In the genomic region with DNA sequence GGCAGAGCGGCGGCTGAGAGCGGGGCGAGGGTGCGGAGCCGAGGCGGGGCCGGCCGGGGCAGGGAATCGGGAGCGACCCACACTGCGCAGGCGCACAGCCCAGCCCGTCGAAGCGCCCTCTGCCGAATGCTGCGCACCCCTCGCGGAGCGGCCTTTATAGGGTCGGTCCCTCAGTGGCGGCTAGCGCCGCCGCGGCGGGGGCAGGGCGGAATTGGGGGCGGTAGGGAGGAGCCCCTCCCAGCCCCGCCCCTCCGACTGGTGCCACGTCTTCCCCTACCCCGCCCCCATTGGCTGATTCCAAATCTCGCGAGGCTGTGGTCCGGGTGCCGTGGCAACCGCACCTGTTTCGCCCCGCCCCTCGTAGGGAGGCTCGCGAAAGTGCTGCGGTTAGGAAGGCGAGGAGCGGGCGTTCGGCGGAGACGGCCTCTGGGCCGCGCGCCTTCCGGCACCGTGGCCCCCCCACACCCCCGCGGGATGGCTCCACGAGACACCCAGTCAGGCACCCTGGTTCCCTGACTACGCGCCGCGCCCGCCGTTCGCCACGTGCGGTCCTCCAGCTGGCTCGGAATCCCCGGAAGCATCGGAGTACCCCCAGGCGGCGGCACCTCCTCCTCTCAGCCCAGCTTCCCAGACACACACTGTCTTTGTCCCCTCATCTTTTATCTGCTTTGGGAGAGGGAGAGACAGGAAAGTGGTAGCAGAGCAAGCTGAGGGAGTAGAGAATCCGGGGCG, we compare ENCODE assay signal across 1 cellular context.
TF ChIP-seq lines count a peak whose summit lies in the region.

A gene (minus strand): TSS at position 128 of the 732 bp plus-strand sequence. CDS start 157 bp downstream, outside the sequence.

TF ChIP-seq in HEK293, 187 proteins besides CTCF, POLR2A, EP300 and RAD21 (continued from another document and continues in another):
- peak; percentile 71 for TF ChIP-seq ZEB2 (tag by site-specific recombination; IDR thresholded peaks at IDR 0.05)
- peak; percentile 59 for TF ChIP-seq KLF10 (tag by site-specific recombination; IDR thresholded peaks at IDR 0.05)
- no peak for TF ChIP-seq ZNF138 (tag by site-specific recombination; IDR thresholded peaks at IDR 0.05; ENCODE audit: borderline replicate concordance)
- TF ChIP-seq ZNF768 (tag by site-specific recombination; IDR thresholded peaks at IDR 0.05), result no peak
- peak; percentile 58; the same call in 1 of the 2 replicates for TF ChIP-seq ZXDB (tag by site-specific recombination; IDR thresholded peaks at IDR 0.05)
- peak; percentile 95 for TF ChIP-seq SP3 (tag by site-specific recombination; IDR thresholded peaks at IDR 0.05)
- TF ChIP-seq ZNF423 (tag by site-specific recombination; IDR thresholded peaks at IDR 0.05), result no peak
- no peak for TF ChIP-seq GLI2 (tag by site-specific recombination; IDR thresholded peaks at IDR 0.05; ENCODE audit: borderline replicate concordance, low read depth)
- TF ChIP-seq ZBTB8A (tag by site-specific recombination; IDR thresholded peaks at IDR 0.05), result peak; percentile 96
- TF ChIP-seq, protein P1, sequence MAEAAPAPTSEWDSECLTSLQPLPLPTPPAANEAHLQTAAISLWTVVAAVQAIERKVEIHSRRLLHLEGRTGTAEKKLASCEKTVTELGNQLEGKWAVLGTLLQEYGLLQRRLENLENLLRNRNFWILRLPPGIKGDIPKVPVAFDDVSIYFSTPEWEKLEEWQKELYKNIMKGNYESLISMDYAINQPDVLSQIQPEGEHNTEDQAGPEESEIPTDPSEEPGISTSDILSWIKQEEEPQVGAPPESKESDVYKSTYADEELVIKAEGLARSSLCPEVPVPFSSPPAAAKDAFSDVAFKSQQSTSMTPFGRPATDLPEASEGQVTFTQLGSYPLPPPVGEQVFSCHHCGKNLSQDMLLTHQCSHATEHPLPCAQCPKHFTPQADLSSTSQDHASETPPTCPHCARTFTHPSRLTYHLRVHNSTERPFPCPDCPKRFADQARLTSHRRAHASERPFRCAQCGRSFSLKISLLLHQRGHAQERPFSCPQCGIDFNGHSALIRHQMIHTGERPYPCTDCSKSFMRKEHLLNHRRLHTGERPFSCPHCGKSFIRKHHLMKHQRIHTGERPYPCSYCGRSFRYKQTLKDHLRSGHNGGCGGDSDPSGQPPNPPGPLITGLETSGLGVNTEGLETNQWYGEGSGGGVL (tag by site-specific recombination; IDR thresholded peaks at IDR 0.05), result peak; percentile 63
- TF ChIP-seq ZNF302 (tag by site-specific recombination; IDR thresholded peaks at IDR 0.05; ENCODE audit: low read depth), result no peak
- TF ChIP-seq, protein P2, sequence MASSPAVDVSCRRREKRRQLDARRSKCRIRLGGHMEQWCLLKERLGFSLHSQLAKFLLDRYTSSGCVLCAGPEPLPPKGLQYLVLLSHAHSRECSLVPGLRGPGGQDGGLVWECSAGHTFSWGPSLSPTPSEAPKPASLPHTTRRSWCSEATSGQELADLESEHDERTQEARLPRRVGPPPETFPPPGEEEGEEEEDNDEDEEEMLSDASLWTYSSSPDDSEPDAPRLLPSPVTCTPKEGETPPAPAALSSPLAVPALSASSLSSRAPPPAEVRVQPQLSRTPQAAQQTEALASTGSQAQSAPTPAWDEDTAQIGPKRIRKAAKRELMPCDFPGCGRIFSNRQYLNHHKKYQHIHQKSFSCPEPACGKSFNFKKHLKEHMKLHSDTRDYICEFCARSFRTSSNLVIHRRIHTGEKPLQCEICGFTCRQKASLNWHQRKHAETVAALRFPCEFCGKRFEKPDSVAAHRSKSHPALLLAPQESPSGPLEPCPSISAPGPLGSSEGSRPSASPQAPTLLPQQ (tag by site-specific recombination; IDR thresholded peaks at IDR 0.05), result peak; percentile 22; the same call in 1 of the 2 replicates
- peak; percentile 76 for TF ChIP-seq ZNF335 (tag by site-specific recombination; conservative IDR thresholded peaks at IDR 0.05)
- TF ChIP-seq ZNF600 (tag by site-specific recombination; IDR thresholded peaks at IDR 0.05), result peak; percentile 74
- TF ChIP-seq, protein P3, sequence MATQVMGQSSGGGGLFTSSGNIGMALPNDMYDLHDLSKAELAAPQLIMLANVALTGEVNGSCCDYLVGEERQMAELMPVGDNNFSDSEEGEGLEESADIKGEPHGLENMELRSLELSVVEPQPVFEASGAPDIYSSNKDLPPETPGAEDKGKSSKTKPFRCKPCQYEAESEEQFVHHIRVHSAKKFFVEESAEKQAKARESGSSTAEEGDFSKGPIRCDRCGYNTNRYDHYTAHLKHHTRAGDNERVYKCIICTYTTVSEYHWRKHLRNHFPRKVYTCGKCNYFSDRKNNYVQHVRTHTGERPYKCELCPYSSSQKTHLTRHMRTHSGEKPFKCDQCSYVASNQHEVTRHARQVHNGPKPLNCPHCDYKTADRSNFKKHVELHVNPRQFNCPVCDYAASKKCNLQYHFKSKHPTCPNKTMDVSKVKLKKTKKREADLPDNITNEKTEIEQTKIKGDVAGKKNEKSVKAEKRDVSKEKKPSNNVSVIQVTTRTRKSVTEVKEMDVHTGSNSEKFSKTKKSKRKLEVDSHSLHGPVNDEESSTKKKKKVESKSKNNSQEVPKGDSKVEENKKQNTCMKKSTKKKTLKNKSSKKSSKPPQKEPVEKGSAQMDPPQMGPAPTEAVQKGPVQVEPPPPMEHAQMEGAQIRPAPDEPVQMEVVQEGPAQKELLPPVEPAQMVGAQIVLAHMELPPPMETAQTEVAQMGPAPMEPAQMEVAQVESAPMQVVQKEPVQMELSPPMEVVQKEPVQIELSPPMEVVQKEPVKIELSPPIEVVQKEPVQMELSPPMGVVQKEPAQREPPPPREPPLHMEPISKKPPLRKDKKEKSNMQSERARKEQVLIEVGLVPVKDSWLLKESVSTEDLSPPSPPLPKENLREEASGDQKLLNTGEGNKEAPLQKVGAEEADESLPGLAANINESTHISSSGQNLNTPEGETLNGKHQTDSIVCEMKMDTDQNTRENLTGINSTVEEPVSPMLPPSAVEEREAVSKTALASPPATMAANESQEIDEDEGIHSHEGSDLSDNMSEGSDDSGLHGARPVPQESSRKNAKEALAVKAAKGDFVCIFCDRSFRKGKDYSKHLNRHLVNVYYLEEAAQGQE (tag by site-specific recombination; IDR thresholded peaks at IDR 0.05), result no peak
- TF ChIP-seq EGR2 (tag by site-specific recombination; IDR thresholded peaks at IDR 0.05; ENCODE audit: low read depth), result peak; percentile 22; the same call in 1 of the 2 replicates
- TF ChIP-seq, protein P4, sequence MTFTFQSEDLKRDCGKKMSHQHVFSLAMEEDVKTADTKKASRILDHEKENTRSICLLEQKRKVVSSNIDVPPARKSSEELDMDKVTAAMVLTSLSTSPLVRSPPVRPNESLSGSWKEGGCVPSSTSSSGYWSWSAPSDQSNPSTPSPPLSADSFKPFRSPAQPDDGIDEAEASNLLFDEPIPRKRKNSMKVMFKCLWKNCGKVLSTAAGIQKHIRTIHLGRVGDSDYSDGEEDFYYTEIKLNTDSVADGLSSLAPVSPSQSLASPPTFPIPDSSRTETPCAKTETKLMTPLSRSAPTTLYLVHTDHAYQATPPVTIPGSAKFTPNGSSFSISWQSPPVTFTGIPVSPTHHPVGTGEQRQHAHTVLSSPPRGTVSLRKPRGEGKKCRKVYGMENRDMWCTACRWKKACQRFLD (tag by site-specific recombination; IDR thresholded peaks at IDR 0.05), result no peak
- TF ChIP-seq, protein P5, sequence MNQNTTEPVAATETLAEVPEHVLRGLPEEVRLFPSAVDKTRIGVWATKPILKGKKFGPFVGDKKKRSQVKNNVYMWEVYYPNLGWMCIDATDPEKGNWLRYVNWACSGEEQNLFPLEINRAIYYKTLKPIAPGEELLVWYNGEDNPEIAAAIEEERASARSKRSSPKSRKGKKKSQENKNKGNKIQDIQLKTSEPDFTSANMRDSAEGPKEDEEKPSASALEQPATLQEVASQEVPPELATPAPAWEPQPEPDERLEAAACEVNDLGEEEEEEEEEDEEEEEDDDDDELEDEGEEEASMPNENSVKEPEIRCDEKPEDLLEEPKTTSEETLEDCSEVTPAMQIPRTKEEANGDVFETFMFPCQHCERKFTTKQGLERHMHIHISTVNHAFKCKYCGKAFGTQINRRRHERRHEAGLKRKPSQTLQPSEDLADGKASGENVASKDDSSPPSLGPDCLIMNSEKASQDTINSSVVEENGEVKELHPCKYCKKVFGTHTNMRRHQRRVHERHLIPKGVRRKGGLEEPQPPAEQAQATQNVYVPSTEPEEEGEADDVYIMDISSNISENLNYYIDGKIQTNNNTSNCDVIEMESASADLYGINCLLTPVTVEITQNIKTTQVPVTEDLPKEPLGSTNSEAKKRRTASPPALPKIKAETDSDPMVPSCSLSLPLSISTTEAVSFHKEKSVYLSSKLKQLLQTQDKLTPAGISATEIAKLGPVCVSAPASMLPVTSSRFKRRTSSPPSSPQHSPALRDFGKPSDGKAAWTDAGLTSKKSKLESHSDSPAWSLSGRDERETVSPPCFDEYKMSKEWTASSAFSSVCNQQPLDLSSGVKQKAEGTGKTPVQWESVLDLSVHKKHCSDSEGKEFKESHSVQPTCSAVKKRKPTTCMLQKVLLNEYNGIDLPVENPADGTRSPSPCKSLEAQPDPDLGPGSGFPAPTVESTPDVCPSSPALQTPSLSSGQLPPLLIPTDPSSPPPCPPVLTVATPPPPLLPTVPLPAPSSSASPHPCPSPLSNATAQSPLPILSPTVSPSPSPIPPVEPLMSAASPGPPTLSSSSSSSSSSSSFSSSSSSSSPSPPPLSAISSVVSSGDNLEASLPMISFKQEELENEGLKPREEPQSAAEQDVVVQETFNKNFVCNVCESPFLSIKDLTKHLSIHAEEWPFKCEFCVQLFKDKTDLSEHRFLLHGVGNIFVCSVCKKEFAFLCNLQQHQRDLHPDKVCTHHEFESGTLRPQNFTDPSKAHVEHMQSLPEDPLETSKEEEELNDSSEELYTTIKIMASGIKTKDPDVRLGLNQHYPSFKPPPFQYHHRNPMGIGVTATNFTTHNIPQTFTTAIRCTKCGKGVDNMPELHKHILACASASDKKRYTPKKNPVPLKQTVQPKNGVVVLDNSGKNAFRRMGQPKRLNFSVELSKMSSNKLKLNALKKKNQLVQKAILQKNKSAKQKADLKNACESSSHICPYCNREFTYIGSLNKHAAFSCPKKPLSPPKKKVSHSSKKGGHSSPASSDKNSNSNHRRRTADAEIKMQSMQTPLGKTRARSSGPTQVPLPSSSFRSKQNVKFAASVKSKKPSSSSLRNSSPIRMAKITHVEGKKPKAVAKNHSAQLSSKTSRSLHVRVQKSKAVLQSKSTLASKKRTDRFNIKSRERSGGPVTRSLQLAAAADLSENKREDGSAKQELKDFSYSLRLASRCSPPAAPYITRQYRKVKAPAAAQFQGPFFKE (tag by site-specific recombination; IDR thresholded peaks at IDR 0.05; ENCODE audit: borderline replicate concordance), result no peak
- TF ChIP-seq, protein P6, sequence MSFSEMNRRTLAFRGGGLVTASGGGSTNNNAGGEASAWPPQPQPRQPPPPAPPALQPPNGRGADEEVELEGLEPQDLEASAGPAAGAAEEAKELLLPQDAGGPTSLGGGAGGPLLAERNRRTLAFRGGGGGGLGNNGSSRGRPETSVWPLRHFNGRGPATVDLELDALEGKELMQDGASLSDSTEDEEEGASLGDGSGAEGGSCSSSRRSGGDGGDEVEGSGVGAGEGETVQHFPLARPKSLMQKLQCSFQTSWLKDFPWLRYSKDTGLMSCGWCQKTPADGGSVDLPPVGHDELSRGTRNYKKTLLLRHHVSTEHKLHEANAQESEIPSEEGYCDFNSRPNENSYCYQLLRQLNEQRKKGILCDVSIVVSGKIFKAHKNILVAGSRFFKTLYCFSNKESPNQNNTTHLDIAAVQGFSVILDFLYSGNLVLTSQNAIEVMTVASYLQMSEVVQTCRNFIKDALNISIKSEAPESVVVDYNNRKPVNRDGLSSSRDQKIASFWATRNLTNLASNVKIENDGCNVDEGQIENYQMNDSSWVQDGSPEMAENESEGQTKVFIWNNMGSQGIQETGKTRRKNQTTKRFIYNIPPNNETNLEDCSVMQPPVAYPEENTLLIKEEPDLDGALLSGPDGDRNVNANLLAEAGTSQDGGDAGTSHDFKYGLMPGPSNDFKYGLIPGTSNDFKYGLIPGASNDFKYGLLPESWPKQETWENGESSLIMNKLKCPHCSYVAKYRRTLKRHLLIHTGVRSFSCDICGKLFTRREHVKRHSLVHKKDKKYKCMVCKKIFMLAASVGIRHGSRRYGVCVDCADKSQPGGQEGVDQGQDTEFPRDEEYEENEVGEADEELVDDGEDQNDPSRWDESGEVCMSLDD (tag by site-specific recombination; IDR thresholded peaks at IDR 0.05), result 0 out of 2 replicates have a peak, but pooled peaks have one; percentile 24
- TF ChIP-seq ZNF169 (tag by site-specific recombination; IDR thresholded peaks at IDR 0.05), result no peak
- TF ChIP-seq ZSCAN30 (tag by site-specific recombination; IDR thresholded peaks at IDR 0.05), result 0 out of 2 replicates have a peak, but pooled peaks have one; percentile 13
- TF ChIP-seq ZNF394 (tag by site-specific recombination; IDR thresholded peaks at IDR 0.05; ENCODE audit: borderline replicate concordance), result 0 out of 2 replicates have a peak, but pooled peaks have one; percentile 1
- peak; percentile 46; the same call in 1 of the 2 replicates for TF ChIP-seq ZNF561 (tag by site-specific recombination; IDR thresholded peaks at IDR 0.05; ENCODE audit: borderline replicate concordance)
- peak; percentile 43; the same call in 1 of the 2 replicates for TF ChIP-seq ZNF366 (tag by site-specific recombination; conservative IDR thresholded peaks at IDR 0.05)
- peak; percentile 75 for TF ChIP-seq KLF9 (tag by site-specific recombination; IDR thresholded peaks at IDR 0.05; ENCODE audit: low read depth)
- peak; percentile 95 for TF ChIP-seq KLF8 (tag by site-specific recombination; IDR thresholded peaks at IDR 0.05)
- TF ChIP-seq ZNF623 (tag by site-specific recombination; IDR thresholded peaks at IDR 0.05), result no peak
- TF ChIP-seq ZNF248 (tag by site-specific recombination; IDR thresholded peaks at IDR 0.05), result no peak
- TF ChIP-seq, protein P7, sequence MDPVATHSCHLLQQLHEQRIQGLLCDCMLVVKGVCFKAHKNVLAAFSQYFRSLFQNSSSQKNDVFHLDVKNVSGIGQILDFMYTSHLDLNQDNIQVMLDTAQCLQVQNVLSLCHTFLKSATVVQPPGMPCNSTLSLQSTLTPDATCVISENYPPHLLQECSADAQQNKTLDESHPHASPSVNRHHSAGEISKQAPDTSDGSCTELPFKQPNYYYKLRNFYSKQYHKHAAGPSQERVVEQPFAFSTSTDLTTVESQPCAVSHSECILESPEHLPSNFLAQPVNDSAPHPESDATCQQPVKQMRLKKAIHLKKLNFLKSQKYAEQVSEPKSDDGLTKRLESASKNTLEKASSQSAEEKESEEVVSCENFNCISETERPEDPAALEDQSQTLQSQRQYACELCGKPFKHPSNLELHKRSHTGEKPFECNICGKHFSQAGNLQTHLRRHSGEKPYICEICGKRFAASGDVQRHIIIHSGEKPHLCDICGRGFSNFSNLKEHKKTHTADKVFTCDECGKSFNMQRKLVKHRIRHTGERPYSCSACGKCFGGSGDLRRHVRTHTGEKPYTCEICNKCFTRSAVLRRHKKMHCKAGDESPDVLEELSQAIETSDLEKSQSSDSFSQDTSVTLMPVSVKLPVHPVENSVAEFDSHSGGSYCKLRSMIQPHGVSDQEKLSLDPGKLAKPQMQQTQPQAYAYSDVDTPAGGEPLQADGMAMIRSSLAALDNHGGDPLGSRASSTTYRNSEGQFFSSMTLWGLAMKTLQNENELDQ (tag by site-specific recombination; IDR thresholded peaks at IDR 0.05; ENCODE audit: low read depth), result no peak
- TF ChIP-seq, protein P8, sequence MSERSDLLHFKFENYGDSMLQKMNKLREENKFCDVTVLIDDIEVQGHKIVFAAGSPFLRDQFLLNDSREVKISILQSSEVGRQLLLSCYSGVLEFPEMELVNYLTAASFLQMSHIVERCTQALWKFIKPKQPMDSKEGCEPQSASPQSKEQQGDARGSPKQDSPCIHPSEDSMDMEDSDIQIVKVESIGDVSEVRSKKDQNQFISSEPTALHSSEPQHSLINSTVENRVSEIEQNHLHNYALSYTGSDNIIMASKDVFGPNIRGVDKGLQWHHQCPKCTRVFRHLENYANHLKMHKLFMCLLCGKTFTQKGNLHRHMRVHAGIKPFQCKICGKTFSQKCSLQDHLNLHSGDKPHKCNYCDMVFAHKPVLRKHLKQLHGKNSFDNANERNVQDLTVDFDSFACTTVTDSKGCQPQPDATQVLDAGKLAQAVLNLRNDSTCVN (tag by site-specific recombination; optimal IDR thresholded peaks at IDR 0.05), result peak; percentile 80
- no peak for TF ChIP-seq ZNF404 (tag by site-specific recombination; IDR thresholded peaks at IDR 0.05)
- peak; percentile 71 for TF ChIP-seq KLF16 (tag by site-specific recombination; IDR thresholded peaks at IDR 0.05)
